ENCODE assay signal across 8 cellular contexts in genomic region chr6:131136021-131136847, GRCh38. TPM values are rescaled to one million over a fixed set of nuclear protein-coding genes. Genes with fewer than 3 reads are reported as not detected.
DNase-seq lines count a peak whose midpoint lies in the region; ATAC-seq, FAIRE-seq and TF ChIP-seq lines count a peak whose summit lies in the region.

No MANE protein-coding gene starts in this region.

- 16 to 40% (median 21%) methylated on average over 19 of the region's 19 CpGs for WGBS in heart left ventricle, 4 donors

- H3K27ac ChIP-seq in heart left ventricle: peak overlapping the region; percentile 28 to 96 (median 90)

- peak overlapping the region; percentile 98 for H3K27ac Mint-ChIP-seq in activated naive CD8-positive, alpha-beta T cell
- peak overlapping the region; percentile 94 for H3K27ac Mint-ChIP-seq in progenitor cell of endocrine pancreas

- H3K9me3 Mint-ChIP-seq in activated naive CD8-positive, alpha-beta T cell (ENCODE audit: low read depth): no peaks in the 10 kb centered on the region
- H3K9me3 Mint-ChIP-seq in progenitor cell of endocrine pancreas (ENCODE audit: low read depth): no peaks in the 10 kb centered on the region

- no peaks in the 10 kb centered on the region for H3K36me3 Mint-ChIP-seq in activated naive CD8-positive, alpha-beta T cell
- peaks cover 5% of the 10 kb centered on the region for H3K36me3 Mint-ChIP-seq in progenitor cell of endocrine pancreas (ENCODE audit: insufficient read depth)

- H3K27me3 Mint-ChIP-seq in activated naive CD8-positive, alpha-beta T cell: no peaks in the 10 kb centered on the region
- H3K27me3 Mint-ChIP-seq in progenitor cell of endocrine pancreas: peaks cover 6% of the 10 kb centered on the region

- DNase-seq in GM03348 (ENCODE audit: low spot score) (peak; percentile 51), heart left ventricle (no peak), progenitor cell of endocrine pancreas (ENCODE audit: low spot score, unreplicated experiment) (no peak), NCI-H1417 treated with DMSO at 0.1 percent for 48 hours (lab: John Stamatoyannopoulos, UW) (no peak), D721Med (ENCODE audit: insufficient read length, low spot score) (no peak)
- DNase-seq in stimulated activated CD4-positive, alpha-beta T cell treated with anti-CD3 and anti-CD28 coated beads, Interleukin-1b, Interleukin-23, amount 100 ng/mL, for 48 hours: no peak

- H3K9me3 ChIP-seq in heart left ventricle: no peaks in the 10 kb centered on the region

- H3K4me1 ChIP-seq in heart left ventricle: peaks cover 0 to 20% (median 3%) of the 10 kb centered on the region in 12 donors

- no peaks in the 10 kb centered on the region for H3K36me3 ChIP-seq in heart left ventricle

- ATAC-seq in HG03060 (IDR thresholded peaks at IDR 0.05; ENCODE audit: low read depth, unreplicated experiment) (peak; percentile 7), heart left ventricle (peak; percentile 8 to 44 (median 40))

- intact Hi-C loops in heart left ventricle (cut with DNase I): no loop called here

- no peak for FAIRE-seq in D721Med (lab: Jason Lieb, UNC)

- H3K4me3 ChIP-seq in heart left ventricle: peak overlapping the region; percentile 62 to 86 (median 74)

- no peaks in the 10 kb centered on the region for H3K27me3 ChIP-seq in heart left ventricle

- no peak for TF ChIP-seq POLR2A in heart left ventricle (IDR thresholded peaks at IDR 0.05)

- peaks cover 31% of the 10 kb centered on the region for H3K4me1 Mint-ChIP-seq in activated naive CD8-positive, alpha-beta T cell (ENCODE audit: low read depth)
- peaks cover 10% of the 10 kb centered on the region for H3K4me1 Mint-ChIP-seq in progenitor cell of endocrine pancreas (ENCODE audit: low read depth)

- TF ChIP-seq CTCF in heart left ventricle (IDR thresholded peaks at IDR 0.05) (no peak), progenitor cell of endocrine pancreas (IDR thresholded peaks at IDR 0.05; ENCODE audit: unreplicated experiment) (no peak), D721Med (IDR thresholded peaks at IDR 0.05; ENCODE audit: insufficient read depth, missing control alignments) (no peak)

- peak overlapping the region; percentile 93 for H3K4me3 Mint-ChIP-seq in activated naive CD8-positive, alpha-beta T cell
- H3K4me3 Mint-ChIP-seq in progenitor cell of endocrine pancreas (ENCODE audit: low read depth): peak overlapping the region; percentile 90

RNA-seq across cellular contexts. Expression of gene AKAP7, which starts 1.0 kb away (rescaled TPM):
- total RNA-seq in heart left ventricle: 10 to 100 TPM in 4 of 9 donors, 1 to 10 TPM in 5; 6.5 to 13.5 (median 8.9) TPM
- 1 to 10 TPM; 2.3 to 4.3 TPM for polyA plus RNA-seq in heart left ventricle
- total RNA-seq in progenitor cell of endocrine pancreas: 25.5 and 26.4 TPM in 2 replicates
